ENCODE assay signal across 26 cellular contexts in genomic region chr1:11283148-11283547, GRCh38. TPM values are rescaled to one million over a fixed set of nuclear protein-coding genes. Genes with fewer than 3 reads are reported as not detected.
DNase-seq lines count a peak whose midpoint lies in the region; ATAC-seq lines count a peak whose summit lies in the region.
"Had no signal": no experiment of that assay in that cellular context is flagged by ENCODE, and none has a peak within 500 bp of the region (broad histone marks: within the 10 kb centered on the region; RNA-seq: fewer than 3 reads in every experiment).

No MANE protein-coding gene starts in this region.

- H3K4ac ChIP-seq in mesendoderm (ENCODE audit: low read depth, low read length) = no peak overlapping the region

- no peak overlapping the region for H3K4me2 ChIP-seq in Karpas-422 (ENCODE audit: low read depth, low read length, poor library complexity, severe bottlenecking)
- H3K4me2 ChIP-seq in mesendoderm (ENCODE audit: low read length) = no peak overlapping the region
- H3K4me2 ChIP-seq: SK-N-SH had no signal

- intact Hi-C loops in activated naive CD4-positive, alpha-beta T cell treated with anti-CD3 and anti-CD28 coated beads for 36 hours (cut with micrococcal nuclease) = no loop called here

- no peak overlapping the region for H4K5ac ChIP-seq in mesendoderm (ENCODE audit: low read length)

- H3K4me3 Mint-ChIP-seq in activated naive CD4-positive, alpha-beta T cell treated with anti-CD3 and anti-CD28 coated beads for 36 hours = no peak overlapping the region
- H3K4me3 Mint-ChIP-seq in activated naive CD8-positive, alpha-beta T cell treated with anti-CD3 and anti-CD28 coated beads, Interleukin-2, amount 10 ng/mL, durations not matched to agents 7 days and 5 days = no peak overlapping the region
- peak overlapping the region in 1 of 2 donors; percentile 13 for H3K4me3 Mint-ChIP-seq in stimulated activated naive B cell treated with anti-CD40 and anti-IgM and Interleukin-4, amounts not matched to agents 10 μg/mL and 1 μg/mL and 100 μg/mL, for 72 hours
- H3K4me3 Mint-ChIP-seq: activated CD8-positive, alpha-beta memory T cell treated with anti-CD3 and anti-CD28 coated beads, Interleukin-2, amount 10 ng/mL, durations not matched to agents 7 days and 5 days; activated T-helper 1 cell treated with anti-CD3 and anti-CD28 coated beads, Interleukin-12 subunit alpha, Interleukin-12 subunit beta, Interleukin-2, Interleukin-4 antibody, amounts not matched to agents 30 ng/mL and 10 ng/mL and 1 ng/mL, durations not matched to agents 14 hours and 24 hours and 36 hours had no signal

- H2AFZ ChIP-seq in Karpas-422 (ENCODE audit: low read length) = no peak overlapping the region
- H2AFZ ChIP-seq: GM23248, parathyroid adenoma had no signal

- H3K36me3 ChIP-seq in Karpas-422 (ENCODE audit: insufficient read depth, low read length) = peaks cover 29% of the 10 kb centered on the region
- peaks cover 2% of the 10 kb centered on the region for H3K36me3 ChIP-seq in mesendoderm (ENCODE audit: control insufficient read depth, insufficient read depth, low read length)

- H3K9me3 ChIP-seq in Karpas-422 (ENCODE audit: low read length) = no peaks in the 10 kb centered on the region
- H3K9me3 ChIP-seq: SK-N-SH, thoracic aorta had no signal

- no peak for DNase-seq in activated naive CD4-positive, alpha-beta T cell treated with anti-CD3 and anti-CD28 coated beads for 36 hours
- no peak for DNase-seq in activated naive CD4-positive, alpha-beta T cell treated with Interleukin-2 at 50 U/mL for 16 hours
- DNase-seq in Karpas-422 (peak; percentile 16), mesendoderm (no peak), SW 1271 (lab: John Stamatoyannopoulos, UW) (no peak)
- no peak for DNase-seq in activated naive CD8-positive, alpha-beta T cell treated with anti-CD3 and anti-CD28 coated beads, Interleukin-2, amount 10 ng/mL, durations not matched to agents 7 days and 5 days
- no peak for DNase-seq in stimulated activated naive B cell treated with anti-CD40 and anti-IgM and Interleukin-4, amounts not matched to agents 10 μg/mL and 1 μg/mL and 100 μg/mL, for 72 hours
- DNase-seq: activated CD8-positive, alpha-beta memory T cell treated with anti-CD3 and anti-CD28 coated beads, Interleukin-2, amount 10 ng/mL, durations not matched to agents 7 days and 5 days; Calu3; central memory CD4-positive, alpha-beta T cell; cortex of kidney; DND-41; GF-D8; GM23248; NCI-H1417; NCI-H2029; NCI-H524; OCI-M1; retina; SK-N-SH; stimulated activated naive CD8-positive, alpha-beta T cell treated with anti-CD3 and anti-CD28 coated beads, Interleukin-15, Interleukin-2, amounts not matched to agents 100 U/mL and 50 U/mL, for 24 hours; T-helper 2 cell had no signal

- no peaks in the 10 kb centered on the region for H3K9me2 ChIP-seq in Karpas-422 (replicated peaks; ENCODE audit: insufficient read depth, low read length)
- H3K9me2 ChIP-seq: SK-N-SH had no signal

- H4K8ac ChIP-seq in mesendoderm (ENCODE audit: low read depth, low read length) = no peak overlapping the region

- H3K4me1 Mint-ChIP-seq in activated naive CD4-positive, alpha-beta T cell treated with anti-CD3 and anti-CD28 coated beads for 36 hours (ENCODE audit: low read depth) = peaks cover 83% of the 10 kb centered on the region
- H3K4me1 Mint-ChIP-seq in activated naive CD8-positive, alpha-beta T cell treated with anti-CD3 and anti-CD28 coated beads, Interleukin-2, amount 10 ng/mL, durations not matched to agents 7 days and 5 days = peaks cover 59% of the 10 kb centered on the region
- peaks cover 51 to 81% of the 10 kb centered on the region in 2 donors for H3K4me1 Mint-ChIP-seq in stimulated activated naive B cell treated with anti-CD40 and anti-IgM and Interleukin-4, amounts not matched to agents 10 μg/mL and 1 μg/mL and 100 μg/mL, for 72 hours

- no peak for ATAC-seq in activated naive CD8-positive, alpha-beta T cell treated with anti-CD3 and anti-CD28 coated beads, Interleukin-2, amount 10 ng/mL, durations not matched to agents 7 days and 5 days (ENCODE audit: low read depth)
- no peak for ATAC-seq in stimulated activated naive B cell treated with anti-CD40 and anti-IgM and Interleukin-4, amounts not matched to agents 10 μg/mL and 1 μg/mL and 100 μg/mL, for 72 hours (replicated peaks)
- no peak for ATAC-seq in GM21786 (IDR thresholded peaks at IDR 0.05; ENCODE audit: unreplicated experiment)
- ATAC-seq: activated CD8-positive, alpha-beta memory T cell treated with anti-CD3 and anti-CD28 coated beads, Interleukin-2, amount 10 ng/mL, durations not matched to agents 7 days and 5 days; stimulated activated naive CD8-positive, alpha-beta T cell treated with anti-CD3 and anti-CD28 coated beads, Interleukin-15, Interleukin-2, amounts not matched to agents 100 U/mL and 50 U/mL, for 24 hours had no signal

- H3K18ac ChIP-seq in mesendoderm (ENCODE audit: low read length) = no peak overlapping the region

- H3K27me3 Mint-ChIP-seq in activated naive CD4-positive, alpha-beta T cell treated with anti-CD3 and anti-CD28 coated beads for 36 hours (ENCODE audit: low read depth) = no peaks in the 10 kb centered on the region
- H3K27me3 Mint-ChIP-seq in activated naive CD8-positive, alpha-beta T cell treated with anti-CD3 and anti-CD28 coated beads, Interleukin-2, amount 10 ng/mL, durations not matched to agents 7 days and 5 days = no peaks in the 10 kb centered on the region
- H3K27me3 Mint-ChIP-seq in stimulated activated naive B cell treated with anti-CD40 and anti-IgM and Interleukin-4, amounts not matched to agents 10 μg/mL and 1 μg/mL and 100 μg/mL, for 72 hours = no peaks in the 10 kb centered on the region
- H3K27me3 Mint-ChIP-seq: activated CD8-positive, alpha-beta memory T cell treated with anti-CD3 and anti-CD28 coated beads, Interleukin-2, amount 10 ng/mL, durations not matched to agents 7 days and 5 days had no signal

- CTCF ChIA-PET in activated naive CD4-positive, alpha-beta T cell treated with anti-CD3 and anti-CD28 coated beads for 36 hours (lab: Charles Lee) = interaction anchor here (0.7 to 1.3 kb wide), 3 partner anchors 77 to 361 kb away, joined by 3 to 4 read pairs (median 3); no protein-coding TSS in a partner anchor

- H2AK5ac ChIP-seq in mesendoderm (ENCODE audit: low read length) = no peak overlapping the region

- H3K9ac ChIP-seq in Karpas-422 (ENCODE audit: low read length) (no peak overlapping the region), mesendoderm (ENCODE audit: low read length) (no peak overlapping the region)
- H3K9ac ChIP-seq: GM23248, parathyroid adenoma, SK-N-SH had no signal

- H3K23ac ChIP-seq in mesendoderm (ENCODE audit: low read length) = no peak overlapping the region

- H2BK120ac ChIP-seq in mesendoderm (ENCODE audit: low read depth, low read length) = no peak overlapping the region

- no peak overlapping the region for H2BK15ac ChIP-seq in mesendoderm (replicated peaks; ENCODE audit: low read depth)

- WGBS in mesendoderm (ENCODE audit: extremely low coverage, insufficient coverage, low lambda C conversion rate) = no CpG with 5 or more reads among the region's 6 CpGs

- H3K79me1 ChIP-seq in mesendoderm (ENCODE audit: low read length) = peaks cover 11% of the 10 kb centered on the region

- H3K27ac Mint-ChIP-seq in activated naive CD4-positive, alpha-beta T cell treated with anti-CD3 and anti-CD28 coated beads for 36 hours = peak overlapping the region; percentile 90
- H3K27ac Mint-ChIP-seq in activated naive CD8-positive, alpha-beta T cell treated with anti-CD3 and anti-CD28 coated beads, Interleukin-2, amount 10 ng/mL, durations not matched to agents 7 days and 5 days = peak overlapping the region; percentile 95
- H3K27ac Mint-ChIP-seq in stimulated activated naive B cell treated with anti-CD40 and anti-IgM and Interleukin-4, amounts not matched to agents 10 μg/mL and 1 μg/mL and 100 μg/mL, for 72 hours = peak overlapping the region; percentile 79
- H3K27ac Mint-ChIP-seq: activated CD8-positive, alpha-beta memory T cell treated with anti-CD3 and anti-CD28 coated beads, Interleukin-2, amount 10 ng/mL, durations not matched to agents 7 days and 5 days; activated T-helper 1 cell treated with anti-CD3 and anti-CD28 coated beads, Interleukin-12 subunit alpha, Interleukin-12 subunit beta, Interleukin-2, Interleukin-4 antibody, amounts not matched to agents 30 ng/mL and 10 ng/mL and 1 ng/mL, durations not matched to agents 14 hours and 24 hours and 36 hours had no signal

- peaks cover 44% of the 10 kb centered on the region for H3K79me2 ChIP-seq in Karpas-422 (ENCODE audit: low read length)
- H3K79me2 ChIP-seq in mesendoderm (ENCODE audit: control insufficient read depth, insufficient read depth, low read length) = no peaks in the 10 kb centered on the region

- POLR2A ChIA-PET in activated naive CD8-positive, alpha-beta T cell treated with anti-CD3 and anti-CD28 coated beads, Interleukin-2, amount 10 ng/mL, durations not matched to agents 7 days and 5 days (lab: Charles Lee) = interaction anchor here (1.6 to 2.6 kb wide), 2 partner anchors 10 to 21 kb away, joined by 5 to 9 read pairs; partner anchors contain the start of genes MTOR and UBIAD1

- H2BK5ac ChIP-seq in mesendoderm (ENCODE audit: low read length) = no peak overlapping the region

- H3K27me3 ChIP-seq in Karpas-422 (ENCODE audit: low read length) (no peaks in the 10 kb centered on the region), mesendoderm (ENCODE audit: insufficient read depth, low read length, poor library complexity) (no peaks in the 10 kb centered on the region)

- peaks cover 3% of the 10 kb centered on the region for H3K9me3 Mint-ChIP-seq in activated naive CD4-positive, alpha-beta T cell treated with anti-CD3 and anti-CD28 coated beads for 36 hours
- no peaks in the 10 kb centered on the region for H3K9me3 Mint-ChIP-seq in activated naive CD8-positive, alpha-beta T cell treated with anti-CD3 and anti-CD28 coated beads, Interleukin-2, amount 10 ng/mL, durations not matched to agents 7 days and 5 days
- H3K9me3 Mint-ChIP-seq in stimulated activated naive B cell treated with anti-CD40 and anti-IgM and Interleukin-4, amounts not matched to agents 10 μg/mL and 1 μg/mL and 100 μg/mL, for 72 hours = peaks cover 0 to 4% of the 10 kb centered on the region in 2 donors
- H3K9me3 Mint-ChIP-seq: activated T-helper 1 cell treated with anti-CD3 and anti-CD28 coated beads, Interleukin-12 subunit alpha, Interleukin-12 subunit beta, Interleukin-2, Interleukin-4 antibody, amounts not matched to agents 30 ng/mL and 10 ng/mL and 1 ng/mL, durations not matched to agents 14 hours and 24 hours and 36 hours had no signal

- H3K36me3 Mint-ChIP-seq in activated naive CD4-positive, alpha-beta T cell treated with anti-CD3 and anti-CD28 coated beads for 36 hours (ENCODE audit: low read depth) = peaks cover 53% of the 10 kb centered on the region
- peaks cover 45% of the 10 kb centered on the region for H3K36me3 Mint-ChIP-seq in activated naive CD8-positive, alpha-beta T cell treated with anti-CD3 and anti-CD28 coated beads, Interleukin-2, amount 10 ng/mL, durations not matched to agents 7 days and 5 days
- H3K36me3 Mint-ChIP-seq in stimulated activated naive B cell treated with anti-CD40 and anti-IgM and Interleukin-4, amounts not matched to agents 10 μg/mL and 1 μg/mL and 100 μg/mL, for 72 hours = peaks cover 47 to 70% of the 10 kb centered on the region in 2 donors

- H3K4me3 ChIP-seq in Karpas-422 (ENCODE audit: low read length) (no peak overlapping the region), mesendoderm (ENCODE audit: low read length) (no peak overlapping the region)
- H3K4me3 ChIP-seq: GM23248, thoracic aorta had no signal

- H3K27ac ChIP-seq in Karpas-422 (ENCODE audit: low read length) = no peak overlapping the region
- H3K27ac ChIP-seq in mesendoderm (ENCODE audit: low read depth, low read length) = no peak overlapping the region
- H3K27ac ChIP-seq: GM23248, parathyroid adenoma had no signal

- H4K20me1 ChIP-seq in Karpas-422 (ENCODE audit: insufficient read depth, low read depth, low read length) = no peaks in the 10 kb centered on the region

- H3K4me1 ChIP-seq in Karpas-422 (ENCODE audit: low read length) (peaks cover 12% of the 10 kb centered on the region; the same call in 1 of the 2 replicates), mesendoderm (ENCODE audit: control insufficient read depth, low read depth, low read length) (peaks cover 4% of the 10 kb centered on the region)
- H3K4me1 ChIP-seq: parathyroid adenoma had no signal

- H3K56ac ChIP-seq in mesendoderm (ENCODE audit: low read length) = no peak overlapping the region

RNA-seq across cellular contexts. Expression of gene UBIAD1, which starts 10.2 kb away (rescaled TPM):
- total RNA-seq in activated naive CD4-positive, alpha-beta T cell treated with anti-CD3 and anti-CD28 coated beads for 36 hours = 10 to 100 TPM; 19.9 to 20.2 TPM
- 10.4 and 12.2 TPM in 2 replicates for total RNA-seq in Karpas-422 (2014; rRNA removed; shearing (Covaris generic); ENCODE audit: low replicate concordance)
- total RNA-seq in activated naive CD8-positive, alpha-beta T cell treated with anti-CD3 and anti-CD28 coated beads, Interleukin-2, amount 10 ng/mL, durations not matched to agents 7 days and 5 days = 10 to 100 TPM; 26.5 to 28.9 TPM
- polyA plus RNA-seq in mesendoderm (2013, experiment 1 of 2) = 18.3 TPM
- polyA plus RNA-seq in mesendoderm (2013, experiment 2 of 2) = 18.0 TPM

RNA-seq across cellular contexts. Expression of gene MTOR, which starts 20.8 kb away (rescaled TPM):
- 10 to 100 TPM; 38.5 to 39.0 TPM for total RNA-seq in activated naive CD4-positive, alpha-beta T cell treated with anti-CD3 and anti-CD28 coated beads for 36 hours
- total RNA-seq in Karpas-422 (2014; rRNA removed; shearing (Covaris generic); ENCODE audit: low replicate concordance) = 36.4 and 50.1 TPM in 2 replicates
- 10 to 100 TPM; 40.7 to 45.4 TPM for total RNA-seq in activated naive CD8-positive, alpha-beta T cell treated with anti-CD3 and anti-CD28 coated beads, Interleukin-2, amount 10 ng/mL, durations not matched to agents 7 days and 5 days
- polyA plus RNA-seq in mesendoderm (2013, experiment 1 of 2) = 24.6 TPM
- 25.0 TPM for polyA plus RNA-seq in mesendoderm (2013, experiment 2 of 2)
